8 cellular contexts compared by ENCODE assay signal in genomic region chr10:47705698-47706414, GRCh38. TPM values are rescaled to one million over a fixed set of nuclear protein-coding genes. Genes with fewer than 3 reads are reported as not detected.
DNase-seq lines count a peak whose midpoint lies in the region; ATAC-seq and TF ChIP-seq lines count a peak whose summit lies in the region.
"Not testable (repeated sequence)": the region's sequence is repeated elsewhere in the genome, so short reads cannot be mapped to it uniquely, and the experiment has no call there.

No MANE protein-coding gene starts in this region.

- in situ Hi-C loops in mammary epithelial cell (cut with MboI; ENCODE audit: low sequenced_read_pairs in 2 of 2), result not testable (repeated sequence)

- H3K4me3 ChIP-seq in Karpas-422 (ENCODE audit: low read length), result 0 out of 2 replicates have a peak overlapping the region, but pooled peaks have one; percentile 27
- peak overlapping the region in 2 of 3 experiments; percentile 30 to 39 for H3K4me3 ChIP-seq in mammary epithelial cell (replicated peaks in 1 of 3; ENCODE audit: insufficient read depth in 1 of 3, low read depth in 2 of 3, low read length in 3 of 3)
- H3K4me3 ChIP-seq in iPS-20b (ENCODE audit: low read length), result peak overlapping the region; percentile 53; the same call in 1 of the 2 replicates
- peak overlapping the region; percentile 37 for H3K4me3 ChIP-seq in skeletal muscle cell (ENCODE audit: low read depth, low read length)
- H3K4me3 ChIP-seq in thyroid gland (replicated peaks in 1 of 3), result peak overlapping the region in 1 of 3 donors; percentile 12

- not testable (repeated sequence) for H3K9ac ChIP-seq in Karpas-422 (ENCODE audit: low read length); iPS-20b (ENCODE audit: low read depth, low read length)
- H3K9ac ChIP-seq in mammary epithelial cell (ENCODE audit: insufficient read depth, low read length), result peak overlapping the region; percentile 48

- not testable (repeated sequence) for TF ChIP-seq CTCF in mammary epithelial cell (conservative IDR thresholded peaks at IDR 0.05 in 1 of 2, IDR thresholded peaks at IDR 0.05 in 1 of 2; ENCODE audit: extremely low read depth in 1 of 2, insufficient read depth in 1 of 2, low read depth in 1 of 2, low read length in 2 of 2); thyroid gland (IDR thresholded peaks at IDR 0.05)

- intact Hi-C loops in activated CD4-positive, alpha-beta memory T cell treated with anti-CD3 and anti-CD28 coated beads for 36 hours (cut with micrococcal nuclease); mammary epithelial cell (cut with micrococcal nuclease); thyroid gland (cut with DNase I): not testable (repeated sequence)

- not testable (repeated sequence) for H3K36me3 ChIP-seq in Karpas-422 (ENCODE audit: insufficient read depth, low read length); mammary epithelial cell (ENCODE audit: insufficient read depth, low read length); iPS-20b (ENCODE audit: insufficient read depth, low read depth, low read length); thyroid gland

- H3K36me3 Mint-ChIP-seq in activated CD4-positive, alpha-beta memory T cell treated with anti-CD3 and anti-CD28 coated beads for 36 hours, result not testable (repeated sequence)

- H3K4me1 Mint-ChIP-seq in activated CD4-positive, alpha-beta memory T cell treated with anti-CD3 and anti-CD28 coated beads for 36 hours (ENCODE audit: low read depth), result not testable (repeated sequence)

- POLR2A ChIA-PET in activated CD4-positive, alpha-beta memory T cell treated with anti-CD3 and anti-CD28 coated beads for 36 hours (lab: Charles Lee), result not testable (repeated sequence)

- peak overlapping the region; percentile 38 for H3K4me2 ChIP-seq in Karpas-422 (ENCODE audit: low read depth, low read length, poor library complexity, severe bottlenecking)
- not testable (repeated sequence) for H3K4me2 ChIP-seq in mammary epithelial cell (ENCODE audit: insufficient read depth, low read depth, low read length)

- peak; percentile 42 for DNase-seq in Karpas-422
- peak; percentile 84 for DNase-seq in activated CD4-positive, alpha-beta memory T cell treated with anti-CD3 and anti-CD28 coated beads for 36 hours
- peak; percentile 1 for DNase-seq in mammary epithelial cell
- DNase-seq in skeletal muscle cell (ENCODE audit: low read depth), result not testable (repeated sequence)
- peak; percentile 73 to 77 for DNase-seq in thyroid gland

- not testable (repeated sequence) for H3K79me2 ChIP-seq in Karpas-422 (ENCODE audit: low read length); mammary epithelial cell (ENCODE audit: insufficient read depth, low read length)

- H3K27me3 ChIP-seq in Karpas-422 (ENCODE audit: low read length); mammary epithelial cell (ENCODE audit: insufficient read depth, low read length); iPS-20b (ENCODE audit: insufficient read depth, low read length); thyroid gland: not testable (repeated sequence)

- 0% methylated on average over 6 of the region's 66 CpGs for WGBS in mammary epithelial cell (ENCODE audit: low coverage, missing lambda C conversion rate)
- 0% methylated on average over 7 to 10 of the region's 66 CpGs for WGBS in thyroid gland, 2 donors

- dilution Hi-C loops in mammary epithelial cell (cut with HindIII; ENCODE audit: low sequenced_read_pairs), result not testable (repeated sequence)

- H3K9me2 ChIP-seq in Karpas-422 (replicated peaks; ENCODE audit: insufficient read depth, low read length), result not testable (repeated sequence)

- peak in 1 of 2 donors; percentile 53 for TF ChIP-seq POLR2A in thyroid gland (IDR thresholded peaks at IDR 0.05)

- not testable (repeated sequence) for H2AFZ ChIP-seq in Karpas-422 (ENCODE audit: low read length); mammary epithelial cell (ENCODE audit: low read depth, low read length)

- H3K9me3 ChIP-seq in Karpas-422 (ENCODE audit: low read length); mammary epithelial cell (replicated peaks; ENCODE audit: insufficient read depth, low read length); iPS-20b (ENCODE audit: insufficient read depth, low read depth, low read length); thyroid gland: not testable (repeated sequence)

- ATAC-seq in GM18520 (IDR thresholded peaks at IDR 0.05; ENCODE audit: unreplicated experiment) (peak; percentile 65), HG02623 (IDR thresholded peaks at IDR 0.05; ENCODE audit: unreplicated experiment) (peak; percentile 91)

- CTCF ChIA-PET in activated CD4-positive, alpha-beta memory T cell treated with anti-CD3 and anti-CD28 coated beads for 36 hours (lab: Charles Lee); mammary epithelial cell (lab: Charles Lee; ENCODE audit: low non-redundant PET): not testable (repeated sequence)

- H3K4me3 Mint-ChIP-seq in activated CD4-positive, alpha-beta memory T cell treated with anti-CD3 and anti-CD28 coated beads for 36 hours, result peak overlapping the region; percentile 48

- TSS peak; percentile 79 for BruUV-seq in mammary epithelial cell (replicated peaks; lab: Mats Ljungman, UMichigan)

- H3K27me3 Mint-ChIP-seq in activated CD4-positive, alpha-beta memory T cell treated with anti-CD3 and anti-CD28 coated beads for 36 hours, result not testable (repeated sequence)

- not testable (repeated sequence) for H3K27ac Mint-ChIP-seq in activated CD4-positive, alpha-beta memory T cell treated with anti-CD3 and anti-CD28 coated beads for 36 hours

- not testable (repeated sequence) for H4K20me1 ChIP-seq in Karpas-422 (ENCODE audit: insufficient read depth, low read depth, low read length); mammary epithelial cell (ENCODE audit: insufficient read depth, low read length)

- H3K9me3 Mint-ChIP-seq in activated CD4-positive, alpha-beta memory T cell treated with anti-CD3 and anti-CD28 coated beads for 36 hours, result not testable (repeated sequence)

- not testable (repeated sequence) for H3K4me1 ChIP-seq in Karpas-422 (ENCODE audit: low read length); mammary epithelial cell (ENCODE audit: insufficient read depth, low read length); iPS-20b (ENCODE audit: insufficient read depth, low read length); thyroid gland

- H3K27ac ChIP-seq in Karpas-422 (ENCODE audit: low read length); iPS-20b (ENCODE audit: low read length): not testable (repeated sequence)
- H3K27ac ChIP-seq in mammary epithelial cell (ENCODE audit: insufficient read depth, low read depth, low read length), result peak overlapping the region; percentile 40
- H3K27ac ChIP-seq in thyroid gland, result peak overlapping the region; percentile 49 to 66 (median 52)

RNA-seq across cellular contexts. Expression of gene SYT15B, which starts 57.5 kb away (rescaled TPM):
- 0.11 TPM in 1 of 2 replicates, not detected in the other for total RNA-seq in Karpas-422 (2014; rRNA removed; shearing (Covaris generic); ENCODE audit: low replicate concordance)
- total RNA-seq in activated CD4-positive, alpha-beta memory T cell treated with anti-CD3 and anti-CD28 coated beads for 36 hours, result under 1 TPM; 0.14 to 0.19 TPM
- total RNA-seq in mammary epithelial cell (not detected), thyroid gland (1 to 10 TPM in 3 of 4 donors, under 1 TPM in 1; 0.21 to 4.6 (median 2.1) TPM)
- polyA plus RNA-seq in mammary epithelial cell, result 0.01 TPM
- polyA minus RNA-seq in mammary epithelial cell, result not detected
